ENCODE assay signal across 24 cellular contexts in genomic region chr20:47782920-47783552, GRCh38. TPM values are rescaled to one million over a fixed set of nuclear protein-coding genes. Genes with fewer than 3 reads are reported as not detected.
DNase-seq lines count a peak whose midpoint lies in the region; ATAC-seq, FAIRE-seq and TF ChIP-seq lines count a peak whose summit lies in the region.
"Had no signal": no experiment of that assay in that cellular context is flagged by ENCODE, and none has a peak within 500 bp of the region (broad histone marks: within the 10 kb centered on the region; RNA-seq: fewer than 3 reads in every experiment).

No MANE protein-coding gene starts in this region.

- peaks cover 9% of the 10 kb centered on the region for H3F3A ChIP-seq in SK-N-SH (replicated peaks; ENCODE audit: insufficient read depth)

- TF ChIP-seq CTCF in SK-N-SH (IDR thresholded peaks at IDR 0.05) (no peak), glutamatergic neuron (IDR thresholded peaks at IDR 0.05; ENCODE audit: partially characterized antibody, unreplicated experiment) (no peak), dorsolateral prefrontal cortex (IDR thresholded peaks at IDR 0.05 in 54 of 56, conservative IDR thresholded peaks at IDR 0.05 in 2 of 56; ENCODE audit: low read depth in 1 of 56, partially characterized antibody in 56 of 56) (peak in 3 of 56 donors; percentile 12 to 18 (median 15))

- peaks cover 0 to 47% of the 10 kb centered on the region in 2 experiments; a peak in 2 of 4 replicates for H3K4me1 ChIP-seq in SK-N-SH (ENCODE audit: control insufficient read depth in 1 of 2, insufficient read depth in 2 of 2, low read depth in 1 of 2, low read length in 1 of 2)
- no peaks in the 10 kb centered on the region for H3K4me1 ChIP-seq in small intestine (ENCODE audit: control insufficient read depth in 2 of 2, insufficient read depth in 1 of 2, low read depth in 1 of 2, low read length in 1 of 2)

- peaks cover 23% of the 10 kb centered on the region for H3K9me3 Mint-ChIP-seq in glutamatergic neuron (ENCODE audit: unreplicated experiment)
- H3K9me3 Mint-ChIP-seq: stimulated activated naive B cell treated with anti-CD40 and anti-IgM and Interleukin-4, amounts not matched to agents 10 μg/mL and 1 μg/mL and 100 μg/mL, for 72 hours had no signal

- H3K4me3 Mint-ChIP-seq in T-helper 17 cell (peak overlapping the region; percentile 50), glutamatergic neuron (ENCODE audit: unreplicated experiment) (peak overlapping the region; percentile 93)
- H3K4me3 Mint-ChIP-seq: stimulated activated naive B cell treated with anti-CD40 and anti-IgM and Interleukin-4, amounts not matched to agents 10 μg/mL and 1 μg/mL and 100 μg/mL, for 72 hours had no signal

- DNase-seq in SK-N-SH = no peak
- DNase-seq in T-helper 17 cell = no peak
- no peak for DNase-seq in glutamatergic neuron
- DNase-seq in small intestine = peak; percentile 28
- no peak for DNase-seq in posterior vena cava (ENCODE audit: low spot score)
- DNase-seq in dorsolateral prefrontal cortex = no peak
- DNase-seq: activated CD4-positive, CD25-positive, alpha-beta regulatory T cell treated with anti-CD3 and anti-CD28 coated beads, Interleukin-2, amount 50 U/mL, for 72 hours; activated gamma-delta T cell; amniotic stem cell; Karpas-422; mucosa of descending colon; NCI-H1436 treated with DMSO at 0.1 percent for 48 hours; NK-92 treated with Interleukin-12 subunit alpha and Interleukin-12 subunit beta, amount 100 ng/mL, for 24 hours; Right ventricle myocardium superior; spleen; stimulated activated naive B cell treated with anti-CD40 and anti-IgM and Interleukin-4, amounts not matched to agents 10 μg/mL and 1 μg/mL and 100 μg/mL, for 72 hours; T-helper 2 cell had no signal

- H3K36me3 Mint-ChIP-seq in T-helper 17 cell (ENCODE audit: low read depth) = peaks cover 5% of the 10 kb centered on the region
- peaks cover 5% of the 10 kb centered on the region for H3K36me3 Mint-ChIP-seq in glutamatergic neuron (ENCODE audit: unreplicated experiment)
- H3K36me3 Mint-ChIP-seq: stimulated activated naive B cell treated with anti-CD40 and anti-IgM and Interleukin-4, amounts not matched to agents 10 μg/mL and 1 μg/mL and 100 μg/mL, for 72 hours had no signal

- CTCF ChIA-PET in SK-N-SH (lab: Yijun Ruan, JAX) = interaction anchor here (0.9 to 4.8 kb wide), 18 partner anchors 16 to 1130 kb away, joined by 3 to 50 read pairs (median 3); no protein-coding TSS in a partner anchor

- H3K27ac Mint-ChIP-seq in T-helper 17 cell (no peak overlapping the region), glutamatergic neuron (ENCODE audit: unreplicated experiment) (no peak overlapping the region)
- H3K27ac Mint-ChIP-seq: stimulated activated naive B cell treated with anti-CD40 and anti-IgM and Interleukin-4, amounts not matched to agents 10 μg/mL and 1 μg/mL and 100 μg/mL, for 72 hours had no signal

- POLR2A ChIA-PET in SK-N-SH (lab: Yijun Ruan, JAX) = no interaction called here

- H3K27me3 ChIP-seq in SK-N-SH (ENCODE audit: insufficient read depth) (peaks cover 14% of the 10 kb centered on the region; the same call in 1 of the 2 replicates), small intestine (ENCODE audit: control insufficient read depth in 2 of 2, insufficient read depth in 2 of 2, low read length in 2 of 2) (no peaks in the 10 kb centered on the region), dorsolateral prefrontal cortex (peaks cover 0 to 46% (median 11%) of the 10 kb centered on the region in 45 donors)

- FAIRE-seq in small intestine (lab: Jason Lieb, UNC) = no peak
- FAIRE-seq: islet of Langerhans had no signal

- no peak overlapping the region for H3K9ac ChIP-seq in SK-N-SH
- H3K9ac ChIP-seq: parathyroid adenoma had no signal

- WGBS in SK-N-SH (ENCODE audit: low lambda C conversion rate) = 79% methylated on average over 2 of the region's 2 CpGs
- 64 to 74% (median 71%) methylated on average over 2 of the region's 2 CpGs for WGBS in small intestine, 3 donors

- no peaks in the 10 kb centered on the region for H3K36me3 ChIP-seq in SK-N-SH (replicated peaks in 1 of 2; ENCODE audit: control insufficient read depth in 1 of 2, insufficient read depth in 2 of 2, low read length in 1 of 2)
- no peaks in the 10 kb centered on the region for H3K36me3 ChIP-seq in small intestine (ENCODE audit: control insufficient read depth in 2 of 2, insufficient read depth in 2 of 2, low read length in 2 of 2)
- H3K36me3 ChIP-seq: spleen, tibial nerve had no signal

- H3K27me3 Mint-ChIP-seq in T-helper 17 cell (peaks cover 54% of the 10 kb centered on the region), glutamatergic neuron (ENCODE audit: unreplicated experiment) (peaks cover 21% of the 10 kb centered on the region)

- intact Hi-C loops in posterior vena cava (cut with DNase I) = loop anchor here in 1 of 2 donors (10.0 kb wide), 3 partner anchors 58 to 512 kb away; no protein-coding TSS in a partner anchor
- intact Hi-C loops in dorsolateral prefrontal cortex (cut with DNase I) = loop anchor here in 1 of 2 donors (10.0 kb wide), 1 partner anchor 108 kb away; no protein-coding TSS in a partner anchor

- H3K4me2 ChIP-seq in SK-N-SH = no peak overlapping the region

- H4K20me1 ChIP-seq in SK-N-SH (ENCODE audit: insufficient read depth) = no peaks in the 10 kb centered on the region

- peaks cover 12% of the 10 kb centered on the region for H3K4me1 Mint-ChIP-seq in T-helper 17 cell
- H3K4me1 Mint-ChIP-seq in glutamatergic neuron (ENCODE audit: low read depth, unreplicated experiment) = peaks cover 39% of the 10 kb centered on the region

- ATAC-seq in SK-N-SH treated with all-trans-retinoic acid at 6 μM for 48 hours (no peak), T-helper 17 cell (no peak), GM19397 (IDR thresholded peaks at IDR 0.05; ENCODE audit: unreplicated experiment) (no peak)
- ATAC-seq: mucosa of descending colon; stimulated activated naive B cell treated with anti-CD40 and anti-IgM and Interleukin-4, amounts not matched to agents 10 μg/mL and 1 μg/mL and 100 μg/mL, for 72 hours had no signal

- H3K79me2 ChIP-seq in SK-N-SH (ENCODE audit: insufficient read depth) = no peaks in the 10 kb centered on the region
- H3K79me2 ChIP-seq: parathyroid adenoma had no signal

- H3K9me2 ChIP-seq in SK-N-SH = no peaks in the 10 kb centered on the region

- no peak overlapping the region for H2AFZ ChIP-seq in SK-N-SH (ENCODE audit: low read depth)
- H2AFZ ChIP-seq: parathyroid adenoma had no signal

- H3K4me3 ChIP-seq in SK-N-SH (ENCODE audit: low read depth in 2 of 2, low read length in 1 of 2) = no peak overlapping the region
- no peak overlapping the region for H3K4me3 ChIP-seq in small intestine (ENCODE audit: low read depth in 1 of 2, low read length in 2 of 2)
- H3K4me3 ChIP-seq in dorsolateral prefrontal cortex = peak overlapping the region in 14 of 59 donors; percentile 4 to 71 (median 66)
- H3K4me3 ChIP-seq: mucosa of descending colon, spleen, tibial nerve had no signal

- TF ChIP-seq RAD21 in SK-N-SH (IDR thresholded peaks at IDR 0.05; ENCODE audit: low read length) = 0 out of 2 replicates have a peak, but pooled peaks have one; percentile 15

- TF ChIP-seq EP300 in SK-N-SH (IDR thresholded peaks at IDR 0.05; ENCODE audit: borderline replicate concordance in 1 of 2, low read depth in 1 of 2, low read length in 1 of 2) = no peak

- H3K9me3 ChIP-seq in SK-N-SH (no peaks in the 10 kb centered on the region), T-helper 17 cell (ENCODE audit: control insufficient read depth, low read length, poor library complexity, severe bottlenecking) (no peaks in the 10 kb centered on the region), small intestine (ENCODE audit: control insufficient read depth, low read depth) (no peaks in the 10 kb centered on the region)
- H3K9me3 ChIP-seq: mucosa of descending colon, spleen, tibial nerve had no signal

- H3K27ac ChIP-seq in SK-N-SH (ENCODE audit: low read depth in 2 of 2, low read length in 1 of 2) (no peak overlapping the region), small intestine (ENCODE audit: low read depth in 1 of 2, low read length in 1 of 2) (no peak overlapping the region), dorsolateral prefrontal cortex (no peak overlapping the region)
- H3K27ac ChIP-seq: 22Rv1, C4-2B, parathyroid adenoma, spleen, tibial nerve had no signal

TF ChIP-seq in SK-N-SH, 30 proteins besides CTCF, POLR2A, EP300 and RAD21 (continues in another document):
- no peak for TF ChIP-seq PBX3 (IDR thresholded peaks at IDR 0.05)
- TF ChIP-seq FOXJ3 (CRISPR knock-in tag; IDR thresholded peaks at IDR 0.05) = no peak
- TF ChIP-seq FOSL2 (IDR thresholded peaks at IDR 0.05; ENCODE audit: borderline replicate concordance, low read depth) = no peak
- TF ChIP-seq MXI1 (IDR thresholded peaks at IDR 0.05; ENCODE audit: low read depth, low read length) = no peak

TF ChIP-seq in SK-N-SH treated with all-trans-retinoic acid at 6 μM for 48 hours, 23 proteins besides CTCF, POLR2A, EP300 and RAD21 (continues in another document):
- TF ChIP-seq TSHZ2 (CRISPR knock-in tag; IDR thresholded peaks at IDR 0.05) = no peak

RNA-seq across cellular contexts. Expression of gene SULF2, which starts 2.2 kb away (rescaled TPM):
- 11.3 and 20.2 TPM in 2 replicates for polyA plus RNA-seq in SK-N-SH (2012; rRNA removed)
- polyA plus RNA-seq in SK-N-SH (2012; cell fraction: cytosol; rRNA removed) = 13.5 and 13.7 TPM in 2 replicates
- polyA plus RNA-seq in SK-N-SH (2012; cell fraction: nucleus; rRNA removed) = 24.2 and 34.3 TPM in 2 replicates
- total RNA-seq in T-helper 17 cell = 1 to 10 TPM; 4.2 to 6.5 TPM
- total RNA-seq in glutamatergic neuron (ENCODE audit: unreplicated experiment) = 97.8 TPM
- 10 to 100 TPM; 10.3 to 40.9 (median 13.2) TPM for polyA plus RNA-seq in small intestine
- 100 to 1,000 TPM in 1 of 2 donors, 10 to 100 TPM in 1; 89.4 to 141 TPM for total RNA-seq in posterior vena cava
- total RNA-seq in dorsolateral prefrontal cortex = 10 to 100 TPM; 30.3 to 95.1 (median 57.4) TPM

Comparison
In these comparisons a context has a peak if more than half of its experiments do, and no peak if none do; other contexts are left out.
1. RNA of gene SULF2, which starts 2.2 kb away (total RNA-seq): 89.4 to 141 TPM in posterior vena cava, 97.8 TPM in glutamatergic neuron (single experiment) and 30.3 to 95.1 TPM in dorsolateral prefrontal cortex; 4.2 to 6.5 TPM in T-helper 17 cell; every median in the first group is over 4 times any median in the second.